ENCODE assay signal across 19 cellular contexts in genomic region chr2:148459300-148459891, GRCh38.
DNase-seq lines count a peak whose midpoint lies in the region; ATAC-seq, FAIRE-seq and TF ChIP-seq lines count a peak whose summit lies in the region.
"Had no signal": no experiment of that assay in that cellular context is flagged by ENCODE, and none has a peak within 500 bp of the region (broad histone marks: within the 10 kb centered on the region; RNA-seq: fewer than 3 reads in every experiment).

No MANE protein-coding gene starts in this region.

- no peak overlapping the region for H3K18ac ChIP-seq in trophoblast cell (ENCODE audit: low read length)

- POLR2A ChIA-PET in T-cell (lab: Charles Lee) = no interaction called here
- POLR2A ChIA-PET in activated CD8-positive, alpha-beta T cell treated with anti-CD3 and anti-CD28 coated beads, Interleukin-2, amount 10 ng/mL, durations not matched to agents 7 days and 5 days (lab: Charles Lee) = no interaction called here

- no peak overlapping the region for H4K91ac ChIP-seq in trophoblast cell (ENCODE audit: low read depth, low read length)

- ATAC-seq in HG02870 (IDR thresholded peaks at IDR 0.05; ENCODE audit: unreplicated experiment) = peak; percentile 69
- no peak for ATAC-seq in T-cell (replicated peaks in 1 of 4)
- ATAC-seq in activated CD8-positive, alpha-beta T cell treated with anti-CD3 and anti-CD28 coated beads, Interleukin-2, amount 10 ng/mL, durations not matched to agents 7 days and 5 days = no peak
- ATAC-seq: HCT116, left ventricle myocardium superior had no signal

- no peaks in the 10 kb centered on the region for H3K4me1 ChIP-seq in astrocyte (ENCODE audit: insufficient read depth, low read length)
- no peaks in the 10 kb centered on the region for H3K4me1 ChIP-seq in trophoblast cell (ENCODE audit: control insufficient read depth in 1 of 2, insufficient read depth in 2 of 2, low read length in 2 of 2)
- H3K4me1 ChIP-seq: Caco-2 had no signal

- no peak overlapping the region for H3K14ac ChIP-seq in trophoblast cell (ENCODE audit: low read length)

- H3K27me3 Mint-ChIP-seq in astrocyte (ENCODE audit: low read depth, unreplicated experiment) = no peaks in the 10 kb centered on the region
- H3K27me3 Mint-ChIP-seq in T-cell = no peaks in the 10 kb centered on the region
- no peaks in the 10 kb centered on the region for H3K27me3 Mint-ChIP-seq in activated CD8-positive, alpha-beta T cell treated with anti-CD3 and anti-CD28 coated beads, Interleukin-2, amount 10 ng/mL, durations not matched to agents 7 days and 5 days (ENCODE audit: low read depth)
- H3K27me3 Mint-ChIP-seq: activated B cell treated with CpG ODN at 0.5 μM for 24 hours had no signal

- WGBS in trophoblast cell (ENCODE audit: extremely low coverage, insufficient coverage, insufficient read length) = no CpG with 5 or more reads among the region's 2 CpGs

- peak; percentile 28 for DNase-seq in GM06990 (ENCODE audit: extremely low read depth, insufficient read length)
- peak; percentile 27 for DNase-seq in astrocyte (ENCODE audit: low read depth)
- peak; percentile 12 to 69 for DNase-seq in trophoblast cell
- DNase-seq in amygdala (lab: John Stamatoyannopoulos, UW) = no peak
- DNase-seq in NCI-H1417 treated with DMSO at 0.1 percent for 48 hours (lab: John Stamatoyannopoulos, UW) = no peak
- no peak for DNase-seq in T-cell
- no peak for DNase-seq in activated CD8-positive, alpha-beta T cell treated with anti-CD3 and anti-CD28 coated beads, Interleukin-2, amount 10 ng/mL, durations not matched to agents 7 days and 5 days
- DNase-seq: activated B cell treated with CpG ODN at 0.5 μM for 24 hours; activated effector memory CD4-positive, alpha-beta T cell treated with anti-CD3 and anti-CD28 coated beads, Interleukin-2, amount 50 U/mL, for 16 hours; Caco-2; foreskin melanocyte; left ventricle myocardium superior; NCI-H187 treated with DMSO at 0.1 percent for 48 hours; Right ventricle myocardium superior; sigmoid colon; stimulated activated CD4-positive, alpha-beta T cell treated with anti-CD3 and anti-CD28 coated beads, Interleukin-2, amount 100 ng/mL, for 24 hours had no signal

- no peak overlapping the region for H3K4me3 Mint-ChIP-seq in astrocyte (ENCODE audit: unreplicated experiment)
- no peak overlapping the region for H3K4me3 Mint-ChIP-seq in T-cell
- H3K4me3 Mint-ChIP-seq in activated CD8-positive, alpha-beta T cell treated with anti-CD3 and anti-CD28 coated beads, Interleukin-2, amount 10 ng/mL, durations not matched to agents 7 days and 5 days = no peak overlapping the region
- H3K4me3 Mint-ChIP-seq: activated B cell treated with CpG ODN at 0.5 μM for 24 hours; T-helper 2 cell treated with Interferon-gamma antibody and Interleukin-4, amounts not matched to agents 5 μg/mL and 100 μg/mL, for 36 hours had no signal

- CTCF ChIA-PET in T-cell (lab: Charles Lee) = no interaction called here
- CTCF ChIA-PET in activated CD8-positive, alpha-beta T cell treated with anti-CD3 and anti-CD28 coated beads, Interleukin-2, amount 10 ng/mL, durations not matched to agents 7 days and 5 days (lab: Charles Lee) = interaction anchor here (1.6 kb wide), 1 partner anchor 50 kb away, joined by 4 read pairs; no protein-coding TSS in a partner anchor

- H3K9me3 ChIP-seq in astrocyte (ENCODE audit: insufficient read depth, low read depth, low read length) (no peaks in the 10 kb centered on the region), trophoblast cell (ENCODE audit: insufficient read depth, low read depth, low read length) (no peaks in the 10 kb centered on the region)
- H3K9me3 ChIP-seq: Caco-2, sigmoid colon had no signal

- H3K79me1 ChIP-seq in trophoblast cell (ENCODE audit: low read length) = no peaks in the 10 kb centered on the region

- no peak overlapping the region for H3K27ac ChIP-seq in astrocyte (ENCODE audit: low read depth, low read length)
- no peak overlapping the region for H3K27ac ChIP-seq in trophoblast cell (ENCODE audit: low read depth, low read length)
- H3K27ac ChIP-seq: sigmoid colon had no signal

- TF ChIP-seq CTCF in GM06990 (IDR thresholded peaks at IDR 0.05; ENCODE audit: insufficient read depth, low read length, poor library complexity, severe bottlenecking) (no peak), astrocyte (IDR thresholded peaks at IDR 0.05; ENCODE audit: insufficient read depth, low read depth, low read length) (no peak)

- H2AK5ac ChIP-seq in trophoblast cell (ENCODE audit: low read length) = no peak overlapping the region

- H4K12ac ChIP-seq in trophoblast cell (ENCODE audit: low read depth, low read length) = no peak overlapping the region

- H3K4ac ChIP-seq in trophoblast cell (ENCODE audit: low read depth, low read length) = no peak overlapping the region

- H3K4me2 ChIP-seq in astrocyte (ENCODE audit: low read length) (no peak overlapping the region), trophoblast cell (ENCODE audit: low read length) (no peak overlapping the region)

- H4K20me1 ChIP-seq in astrocyte (ENCODE audit: insufficient read depth, low read length) = peaks cover 7% of the 10 kb centered on the region

- H2AFZ ChIP-seq in astrocyte (ENCODE audit: low read depth, low read length) = no peak overlapping the region
- no peak overlapping the region for H2AFZ ChIP-seq in trophoblast cell (ENCODE audit: insufficient read depth, low read length, poor library complexity)

- no peaks in the 10 kb centered on the region for H3K27me3 ChIP-seq in GM06990 (replicated peaks; ENCODE audit: control insufficient read depth, insufficient read depth, low read length)
- H3K27me3 ChIP-seq in astrocyte (ENCODE audit: insufficient read depth, low read length) = no peaks in the 10 kb centered on the region
- no peaks in the 10 kb centered on the region for H3K27me3 ChIP-seq in trophoblast cell (ENCODE audit: insufficient read depth, low read length)
- H3K27me3 ChIP-seq: sigmoid colon had no signal

- H3K4me3 ChIP-seq in GM06990 (replicated peaks; ENCODE audit: low read depth, low read length) (no peak overlapping the region), astrocyte (ENCODE audit: insufficient read depth, low read depth, low read length) (no peak overlapping the region), trophoblast cell (ENCODE audit: low read depth, low read length) (no peak overlapping the region)
- H3K4me3 ChIP-seq: sigmoid colon had no signal

- no peak overlapping the region for H2BK120ac ChIP-seq in trophoblast cell (ENCODE audit: insufficient read depth, low read length, poor library complexity)

- H3K9me3 Mint-ChIP-seq in astrocyte (ENCODE audit: unreplicated experiment) = no peaks in the 10 kb centered on the region
- no peaks in the 10 kb centered on the region for H3K9me3 Mint-ChIP-seq in T-cell
- no peaks in the 10 kb centered on the region for H3K9me3 Mint-ChIP-seq in activated CD8-positive, alpha-beta T cell treated with anti-CD3 and anti-CD28 coated beads, Interleukin-2, amount 10 ng/mL, durations not matched to agents 7 days and 5 days (ENCODE audit: insufficient read depth)
- H3K9me3 Mint-ChIP-seq: activated B cell treated with CpG ODN at 0.5 μM for 24 hours; T-helper 2 cell treated with Interferon-gamma antibody and Interleukin-4, amounts not matched to agents 5 μg/mL and 100 μg/mL, for 36 hours had no signal

- H3K23ac ChIP-seq in trophoblast cell (ENCODE audit: low read length) = no peak overlapping the region

- no peak overlapping the region for H3K27ac Mint-ChIP-seq in astrocyte (ENCODE audit: unreplicated experiment)
- no peak overlapping the region for H3K27ac Mint-ChIP-seq in T-cell
- no peak overlapping the region for H3K27ac Mint-ChIP-seq in activated CD8-positive, alpha-beta T cell treated with anti-CD3 and anti-CD28 coated beads, Interleukin-2, amount 10 ng/mL, durations not matched to agents 7 days and 5 days
- H3K27ac Mint-ChIP-seq: activated B cell treated with CpG ODN at 0.5 μM for 24 hours; T-helper 2 cell treated with Interferon-gamma antibody and Interleukin-4, amounts not matched to agents 5 μg/mL and 100 μg/mL, for 36 hours had no signal

- FAIRE-seq in astrocyte (lab: Jason Lieb, UNC) = peak; percentile 32

- H2BK12ac ChIP-seq in trophoblast cell (ENCODE audit: low read length) = no peak overlapping the region

- H3K4me1 Mint-ChIP-seq in astrocyte (ENCODE audit: low read depth, unreplicated experiment) = peaks cover 5% of the 10 kb centered on the region
- H3K4me1 Mint-ChIP-seq in T-cell = no peaks in the 10 kb centered on the region
- no peaks in the 10 kb centered on the region for H3K4me1 Mint-ChIP-seq in activated CD8-positive, alpha-beta T cell treated with anti-CD3 and anti-CD28 coated beads, Interleukin-2, amount 10 ng/mL, durations not matched to agents 7 days and 5 days (ENCODE audit: low read depth)
- H3K4me1 Mint-ChIP-seq: activated B cell treated with CpG ODN at 0.5 μM for 24 hours had no signal

- H3K9ac ChIP-seq in astrocyte (ENCODE audit: low read length) (no peak overlapping the region), trophoblast cell (ENCODE audit: low read length) (no peak overlapping the region)

- H3K36me3 ChIP-seq in GM06990 (ENCODE audit: control insufficient read depth, insufficient read depth, low read length) = no peaks in the 10 kb centered on the region
- H3K36me3 ChIP-seq in astrocyte (ENCODE audit: insufficient read depth, low read length) = no peaks in the 10 kb centered on the region
- no peaks in the 10 kb centered on the region for H3K36me3 ChIP-seq in trophoblast cell (ENCODE audit: control insufficient read depth in 1 of 2, insufficient read depth in 2 of 2, low read length in 2 of 2)

- no peaks in the 10 kb centered on the region for H3K79me2 ChIP-seq in astrocyte (ENCODE audit: insufficient read depth, low read length)
- H3K79me2 ChIP-seq in trophoblast cell (ENCODE audit: control insufficient read depth, insufficient read depth, low read length, poor library complexity) = no peaks in the 10 kb centered on the region

- no peak overlapping the region for H2BK5ac ChIP-seq in trophoblast cell (ENCODE audit: low read depth, low read length, poor library complexity)

- no peak overlapping the region for H4K8ac ChIP-seq in trophoblast cell (ENCODE audit: low read depth, low read length)

- H3K36me3 Mint-ChIP-seq in astrocyte (ENCODE audit: low read depth, unreplicated experiment) (peaks cover 2% of the 10 kb centered on the region), T-cell (peaks cover 18% of the 10 kb centered on the region)
- no peaks in the 10 kb centered on the region for H3K36me3 Mint-ChIP-seq in activated CD8-positive, alpha-beta T cell treated with anti-CD3 and anti-CD28 coated beads, Interleukin-2, amount 10 ng/mL, durations not matched to agents 7 days and 5 days (ENCODE audit: low read depth)

Comparison
In these comparisons a context has a peak if more than half of its experiments do, and no peak if none do; other contexts are left out.
1. DNase-seq: peak in GM06990 (single experiment), astrocyte (single experiment) and trophoblast cell (2 of 2); none in amygdala (0 of 56), NCI-H1417 treated with DMSO at 0.1 percent for 48 hours (single experiment), T-cell (0 of 34) and activated CD8-positive, alpha-beta T cell treated with anti-CD3 and anti-CD28 coated beads, Interleukin-2, amount 10 ng/mL, durations not matched to agents 7 days and 5 days (single experiment).